ENCODE assay signal across 15 cellular contexts in the genomic region with DNA sequence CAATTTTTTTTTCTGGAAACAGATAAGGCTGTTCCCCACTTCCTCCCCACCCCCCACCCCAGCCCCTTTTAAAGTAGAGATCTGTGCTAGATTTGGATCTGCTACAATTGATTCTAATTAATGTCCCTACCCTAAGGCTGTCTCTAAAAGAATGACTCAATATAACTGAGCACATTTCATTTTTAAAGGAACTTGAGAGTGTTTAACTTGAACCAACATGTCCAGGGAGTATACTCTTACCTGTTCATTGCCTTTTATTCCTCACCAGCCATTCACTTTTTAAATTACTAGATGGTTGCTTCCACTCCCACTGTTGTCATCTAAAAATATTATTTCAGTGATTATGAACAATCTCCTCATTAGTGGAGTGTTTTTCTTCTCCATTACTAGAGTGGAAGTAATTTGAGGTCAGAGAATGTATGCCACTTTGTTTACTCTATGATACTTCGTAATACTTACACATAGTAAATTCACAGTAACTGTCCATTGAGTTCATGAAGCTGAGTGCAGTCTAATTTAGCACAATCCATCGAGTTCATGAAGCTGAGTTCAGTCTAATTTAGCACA. TPM values are rescaled to one million over a fixed set of nuclear protein-coding genes. Genes with fewer than 3 reads are reported as not detected.
DNase-seq lines count a peak whose midpoint lies in the region; ATAC-seq and TF ChIP-seq lines count a peak whose summit lies in the region.
"Had no signal": no experiment of that assay in that cellular context is flagged by ENCODE, and none has a peak within 500 bp of the region (broad histone marks: within the 10 kb centered on the region; RNA-seq: fewer than 3 reads in every experiment).

No MANE protein-coding gene starts in this region.

- no peak for TF ChIP-seq CTCF in RWPE2 (IDR thresholded peaks at IDR 0.05; ENCODE audit: poor library complexity, severe bottlenecking)
- TF ChIP-seq CTCF in hepatocyte (IDR thresholded peaks at IDR 0.05; ENCODE audit: poor library complexity), result no peak

- H4K20me1 ChIP-seq in hepatocyte (ENCODE audit: insufficient read depth, poor library complexity, severe bottlenecking), result no peaks in the 10 kb centered on the region

- no peak overlapping the region for H2AFZ ChIP-seq in hepatocyte

- H3K4me3 ChIP-seq in RWPE2 (ENCODE audit: severe bottlenecking) (no peak overlapping the region), hepatocyte (no peak overlapping the region)

- H3K9me3 ChIP-seq in RWPE2 (ENCODE audit: severe bottlenecking) (no peaks in the 10 kb centered on the region), hepatocyte (ENCODE audit: low read depth) (no peaks in the 10 kb centered on the region)

- ATAC-seq in RWPE2 (ENCODE audit: low read depth) (peak; percentile 89), GM18498 (IDR thresholded peaks at IDR 0.05; ENCODE audit: unreplicated experiment) (no peak), HG03039 (IDR thresholded peaks at IDR 0.05; ENCODE audit: unreplicated experiment) (no peak)
- ATAC-seq: HCT116, PC-3 had no signal

- no peaks in the 10 kb centered on the region for H3K9me2 ChIP-seq in hepatocyte (replicated peaks; ENCODE audit: insufficient read depth)

- H3K27me3 ChIP-seq in RWPE2 (ENCODE audit: insufficient read depth, poor library complexity, severe bottlenecking) (no peaks in the 10 kb centered on the region), hepatocyte (no peaks in the 10 kb centered on the region)

- no peaks in the 10 kb centered on the region for H3K36me3 ChIP-seq in RWPE2 (ENCODE audit: low read depth)
- no peaks in the 10 kb centered on the region for H3K36me3 ChIP-seq in hepatocyte (replicated peaks; ENCODE audit: insufficient read depth, low read depth)

- no peak overlapping the region for H3K4me2 ChIP-seq in hepatocyte

- DNase-seq in DMS153 (lab: John Stamatoyannopoulos, UW) (peak; percentile 53), HPDE6-E6E7 (ENCODE audit: extremely low spot score) (peak; percentile 69), RWPE2 (ENCODE audit: low spot score) (no peak), hepatocyte (ENCODE audit: low spot score) (no peak), SIG-M5 (lab: John Stamatoyannopoulos, UW) (no peak)
- DNase-seq: ACHN; CD4-positive, CD25-positive, alpha-beta regulatory T cell; DMS79 treated with DMSO at 0.1 percent for 48 hours; NCI-H1092; NCI-H187 treated with DMSO at 0.1 percent for 48 hours; NCI-H524; PC-3 had no signal

- no peaks in the 10 kb centered on the region for H3K79me2 ChIP-seq in hepatocyte

- WGBS in hepatocyte (ENCODE audit: low lambda C conversion rate, missing lambda C conversion rate), result 74% methylated on average over 2 of the region's 2 CpGs

- H3K27ac ChIP-seq in RWPE2 (ENCODE audit: poor library complexity, severe bottlenecking) (peak overlapping the region; percentile 47), hepatocyte (peak overlapping the region; percentile 12)

- peaks cover 13% of the 10 kb centered on the region for H3K4me1 ChIP-seq in RWPE2 (ENCODE audit: insufficient read depth, poor library complexity, severe bottlenecking)
- no peaks in the 10 kb centered on the region for H3K4me1 ChIP-seq in hepatocyte (ENCODE audit: insufficient read depth)

RNA-seq across cellular contexts. Expression of a gene that starts 14.1 kb away (rescaled TPM):
- total RNA-seq in hepatocyte, result 20.4 and 21.0 TPM in 2 replicates
- polyA plus RNA-seq in hepatocyte, result 7.5 and 7.7 TPM in 2 replicates

RNA-seq across cellular contexts. Expression of a gene that starts 29.4 kb away (rescaled TPM):
- 27.2 and 32.3 TPM in 2 replicates for total RNA-seq in hepatocyte
- polyA plus RNA-seq in hepatocyte, result 19.6 and 22.5 TPM in 2 replicates

Comparison
In these comparisons a context has a peak if more than half of its experiments do, and no peak if none do; other contexts are left out.
1. DNase-seq: peak in DMS153 (single experiment) and HPDE6-E6E7 (single experiment); none in RWPE2 (single experiment), hepatocyte (single experiment) and SIG-M5 (single experiment).